In the genomic region with DNA sequence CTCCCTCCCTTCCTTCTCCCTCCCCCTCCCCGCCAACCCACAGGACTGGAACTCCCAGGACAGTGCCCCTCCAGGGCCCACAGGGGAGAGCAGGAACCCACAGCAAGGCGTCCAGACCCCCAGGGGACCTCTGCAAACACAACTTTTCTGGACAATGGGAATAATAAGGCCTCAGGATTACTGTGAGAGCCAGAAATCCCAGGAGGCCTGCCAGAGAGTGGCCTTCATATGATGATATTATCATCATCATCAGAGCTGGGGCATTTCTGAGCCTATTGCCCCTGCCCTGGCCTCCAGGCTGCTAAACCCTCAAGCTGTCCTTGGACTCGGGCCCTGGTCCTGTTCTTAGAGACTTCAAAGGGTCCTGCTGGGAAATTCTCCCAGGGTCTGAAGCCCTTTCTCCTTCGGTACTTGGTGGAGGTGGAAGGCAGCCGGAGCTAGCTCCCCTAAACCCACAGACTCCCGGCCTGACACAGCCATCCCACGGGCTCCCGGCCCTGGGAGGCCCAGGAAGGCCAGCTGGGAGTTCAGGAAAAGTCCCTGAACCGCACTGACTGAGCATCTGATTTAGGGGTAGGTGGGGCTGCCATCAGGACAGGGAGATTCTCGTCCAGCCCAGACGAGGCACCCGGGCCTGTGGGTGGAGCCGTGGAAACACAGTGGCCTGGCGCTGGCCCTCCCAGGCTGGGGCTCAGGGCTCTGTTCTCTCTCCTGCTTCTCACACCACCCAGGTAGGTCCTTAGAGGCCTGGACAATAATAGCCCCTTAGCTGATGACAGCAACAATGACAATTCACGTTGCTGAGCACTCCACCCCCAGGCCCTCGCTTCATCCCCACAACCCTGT, we compare ENCODE assay signal across 1 cellular context.
TF ChIP-seq lines count a peak whose summit lies in the region.

No MANE protein-coding gene starts in this region.

TF ChIP-seq in K562, 482 proteins besides CTCF, POLR2A, EP300 and RAD21:
- no peak for TF ChIP-seq ZNF507 (tag; conservative IDR thresholded peaks at IDR 0.05)
- no peak for TF ChIP-seq FOXA3 (CRISPR knock-in tag; conservative IDR thresholded peaks at IDR 0.05 in 1 of 2, IDR thresholded peaks at IDR 0.05 in 1 of 2)
- no peak for TF ChIP-seq ZNF3 (CRISPR knock-in tag; IDR thresholded peaks at IDR 0.05)
- peak; percentile 53 for TF ChIP-seq POLR2G (IDR thresholded peaks at IDR 0.05; ENCODE audit: low read depth, low read length)
- TF ChIP-seq NFE2 (IDR thresholded peaks at IDR 0.05; ENCODE audit: low read depth): no peak
- peak; percentile 37 for TF ChIP-seq RBM22 (IDR thresholded peaks at IDR 0.05; ENCODE audit: low read depth, low read length, poor library complexity, severe bottlenecking)
- TF ChIP-seq, protein P1, sequence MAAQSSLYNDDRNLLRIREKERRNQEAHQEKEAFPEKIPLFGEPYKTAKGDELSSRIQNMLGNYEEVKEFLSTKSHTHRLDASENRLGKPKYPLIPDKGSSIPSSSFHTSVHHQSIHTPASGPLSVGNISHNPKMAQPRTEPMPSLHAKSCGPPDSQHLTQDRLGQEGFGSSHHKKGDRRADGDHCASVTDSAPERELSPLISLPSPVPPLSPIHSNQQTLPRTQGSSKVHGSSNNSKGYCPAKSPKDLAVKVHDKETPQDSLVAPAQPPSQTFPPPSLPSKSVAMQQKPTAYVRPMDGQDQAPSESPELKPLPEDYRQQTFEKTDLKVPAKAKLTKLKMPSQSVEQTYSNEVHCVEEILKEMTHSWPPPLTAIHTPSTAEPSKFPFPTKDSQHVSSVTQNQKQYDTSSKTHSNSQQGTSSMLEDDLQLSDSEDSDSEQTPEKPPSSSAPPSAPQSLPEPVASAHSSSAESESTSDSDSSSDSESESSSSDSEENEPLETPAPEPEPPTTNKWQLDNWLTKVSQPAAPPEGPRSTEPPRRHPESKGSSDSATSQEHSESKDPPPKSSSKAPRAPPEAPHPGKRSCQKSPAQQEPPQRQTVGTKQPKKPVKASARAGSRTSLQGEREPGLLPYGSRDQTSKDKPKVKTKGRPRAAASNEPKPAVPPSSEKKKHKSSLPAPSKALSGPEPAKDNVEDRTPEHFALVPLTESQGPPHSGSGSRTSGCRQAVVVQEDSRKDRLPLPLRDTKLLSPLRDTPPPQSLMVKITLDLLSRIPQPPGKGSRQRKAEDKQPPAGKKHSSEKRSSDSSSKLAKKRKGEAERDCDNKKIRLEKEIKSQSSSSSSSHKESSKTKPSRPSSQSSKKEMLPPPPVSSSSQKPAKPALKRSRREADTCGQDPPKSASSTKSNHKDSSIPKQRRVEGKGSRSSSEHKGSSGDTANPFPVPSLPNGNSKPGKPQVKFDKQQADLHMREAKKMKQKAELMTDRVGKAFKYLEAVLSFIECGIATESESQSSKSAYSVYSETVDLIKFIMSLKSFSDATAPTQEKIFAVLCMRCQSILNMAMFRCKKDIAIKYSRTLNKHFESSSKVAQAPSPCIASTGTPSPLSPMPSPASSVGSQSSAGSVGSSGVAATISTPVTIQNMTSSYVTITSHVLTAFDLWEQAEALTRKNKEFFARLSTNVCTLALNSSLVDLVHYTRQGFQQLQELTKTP (IDR thresholded peaks at IDR 0.05; ENCODE audit: low read depth in 1 of 2, partially characterized antibody in 2 of 2): no peak
- TF ChIP-seq ILK (tag; IDR thresholded peaks at IDR 0.05; ENCODE audit: borderline replicate concordance, low read depth): no peak
- no peak for TF ChIP-seq HDAC3 (IDR thresholded peaks at IDR 0.05; ENCODE audit: borderline replicate concordance, partially characterized antibody)
- TF ChIP-seq, protein P2, sequence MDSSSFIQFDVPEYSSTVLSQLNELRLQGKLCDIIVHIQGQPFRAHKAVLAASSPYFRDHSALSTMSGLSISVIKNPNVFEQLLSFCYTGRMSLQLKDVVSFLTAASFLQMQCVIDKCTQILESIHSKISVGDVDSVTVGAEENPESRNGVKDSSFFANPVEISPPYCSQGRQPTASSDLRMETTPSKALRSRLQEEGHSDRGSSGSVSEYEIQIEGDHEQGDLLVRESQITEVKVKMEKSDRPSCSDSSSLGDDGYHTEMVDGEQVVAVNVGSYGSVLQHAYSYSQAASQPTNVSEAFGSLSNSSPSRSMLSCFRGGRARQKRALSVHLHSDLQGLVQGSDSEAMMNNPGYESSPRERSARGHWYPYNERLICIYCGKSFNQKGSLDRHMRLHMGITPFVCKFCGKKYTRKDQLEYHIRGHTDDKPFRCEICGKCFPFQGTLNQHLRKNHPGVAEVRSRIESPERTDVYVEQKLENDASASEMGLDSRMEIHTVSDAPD (CRISPR knock-in tag; IDR thresholded peaks at IDR 0.05): no peak
- TF ChIP-seq, protein P3, sequence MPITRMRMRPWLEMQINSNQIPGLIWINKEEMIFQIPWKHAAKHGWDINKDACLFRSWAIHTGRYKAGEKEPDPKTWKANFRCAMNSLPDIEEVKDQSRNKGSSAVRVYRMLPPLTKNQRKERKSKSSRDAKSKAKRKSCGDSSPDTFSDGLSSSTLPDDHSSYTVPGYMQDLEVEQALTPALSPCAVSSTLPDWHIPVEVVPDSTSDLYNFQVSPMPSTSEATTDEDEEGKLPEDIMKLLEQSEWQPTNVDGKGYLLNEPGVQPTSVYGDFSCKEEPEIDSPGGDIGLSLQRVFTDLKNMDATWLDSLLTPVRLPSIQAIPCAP (CRISPR knock-in tag; IDR thresholded peaks at IDR 0.05; ENCODE audit: borderline replicate concordance): no peak
- TF ChIP-seq, protein P4, sequence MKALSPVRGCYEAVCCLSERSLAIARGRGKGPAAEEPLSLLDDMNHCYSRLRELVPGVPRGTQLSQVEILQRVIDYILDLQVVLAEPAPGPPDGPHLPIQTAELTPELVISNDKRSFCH (CRISPR knock-in tag; IDR thresholded peaks at IDR 0.05): no peak
- TF ChIP-seq, protein P4 (tag; IDR thresholded peaks at IDR 0.05): no peak
